ENCODE assay signal across 1 cellular context in the genomic region with DNA sequence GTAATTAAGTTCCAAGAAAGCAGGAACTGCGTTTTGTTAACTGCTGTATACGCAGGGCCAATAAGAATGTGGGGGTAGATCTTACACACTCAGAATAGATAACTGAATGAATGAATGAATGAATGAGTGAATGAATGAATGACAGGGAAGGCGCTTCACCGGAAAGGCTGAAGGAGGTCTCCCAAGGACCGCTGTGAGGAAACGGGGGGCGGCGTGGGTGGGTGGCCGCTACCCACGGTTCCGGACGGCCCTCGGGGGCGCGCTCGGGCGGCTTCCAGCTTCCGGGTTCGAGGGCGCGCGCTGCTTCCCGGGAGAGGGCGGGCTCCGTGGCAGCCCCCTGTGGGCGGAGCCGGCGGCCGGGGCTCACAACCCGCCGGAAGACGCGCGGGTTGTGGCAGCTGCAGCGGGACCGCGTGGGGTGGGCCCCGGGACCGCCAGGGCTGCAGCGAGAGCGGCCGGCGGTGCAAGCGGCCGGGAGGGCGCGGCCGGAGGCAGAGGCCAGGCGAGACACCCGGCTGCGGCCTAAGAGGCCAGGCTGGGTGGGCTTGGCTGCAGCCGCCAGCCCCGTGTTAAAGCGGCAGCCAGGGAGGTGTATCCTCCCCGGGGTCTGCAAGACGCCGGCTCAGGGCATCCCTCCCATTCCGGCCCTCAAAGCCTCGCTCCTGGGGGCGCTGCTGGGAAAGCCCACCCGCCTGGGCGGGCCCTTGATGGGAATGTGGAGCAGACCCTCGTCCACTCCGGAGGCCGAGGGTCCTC.
TF ChIP-seq lines count a peak whose summit lies in the region.

A gene (plus strand): TSS at position 367 of the 756 bp plus-strand sequence. CDS start 2,072 bp downstream, outside the sequence.

TF ChIP-seq in K562, 482 proteins besides CTCF, POLR2A, EP300 and RAD21 (continued from another document):
- TF ChIP-seq, protein P1, sequence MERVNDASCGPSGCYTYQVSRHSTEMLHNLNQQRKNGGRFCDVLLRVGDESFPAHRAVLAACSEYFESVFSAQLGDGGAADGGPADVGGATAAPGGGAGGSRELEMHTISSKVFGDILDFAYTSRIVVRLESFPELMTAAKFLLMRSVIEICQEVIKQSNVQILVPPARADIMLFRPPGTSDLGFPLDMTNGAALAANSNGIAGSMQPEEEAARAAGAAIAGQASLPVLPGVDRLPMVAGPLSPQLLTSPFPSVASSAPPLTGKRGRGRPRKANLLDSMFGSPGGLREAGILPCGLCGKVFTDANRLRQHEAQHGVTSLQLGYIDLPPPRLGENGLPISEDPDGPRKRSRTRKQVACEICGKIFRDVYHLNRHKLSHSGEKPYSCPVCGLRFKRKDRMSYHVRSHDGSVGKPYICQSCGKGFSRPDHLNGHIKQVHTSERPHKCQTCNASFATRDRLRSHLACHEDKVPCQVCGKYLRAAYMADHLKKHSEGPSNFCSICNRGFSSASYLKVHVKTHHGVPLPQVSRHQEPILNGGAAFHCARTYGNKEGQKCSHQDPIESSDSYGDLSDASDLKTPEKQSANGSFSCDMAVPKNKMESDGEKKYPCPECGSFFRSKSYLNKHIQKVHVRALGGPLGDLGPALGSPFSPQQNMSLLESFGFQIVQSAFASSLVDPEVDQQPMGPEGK (CRISPR knock-in tag; IDR thresholded peaks at IDR 0.05; ENCODE audit: borderline replicate concordance): no peak
- TF ChIP-seq, protein P2, sequence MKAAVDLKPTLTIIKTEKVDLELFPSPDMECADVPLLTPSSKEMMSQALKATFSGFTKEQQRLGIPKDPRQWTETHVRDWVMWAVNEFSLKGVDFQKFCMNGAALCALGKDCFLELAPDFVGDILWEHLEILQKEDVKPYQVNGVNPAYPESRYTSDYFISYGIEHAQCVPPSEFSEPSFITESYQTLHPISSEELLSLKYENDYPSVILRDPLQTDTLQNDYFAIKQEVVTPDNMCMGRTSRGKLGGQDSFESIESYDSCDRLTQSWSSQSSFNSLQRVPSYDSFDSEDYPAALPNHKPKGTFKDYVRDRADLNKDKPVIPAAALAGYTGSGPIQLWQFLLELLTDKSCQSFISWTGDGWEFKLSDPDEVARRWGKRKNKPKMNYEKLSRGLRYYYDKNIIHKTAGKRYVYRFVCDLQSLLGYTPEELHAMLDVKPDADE (conservative IDR thresholded peaks at IDR 0.05; ENCODE audit: control insufficient read depth, low read depth, low read length): peak; percentile 67; the same call in 1 of the 2 replicates
- TF ChIP-seq ASH1L (IDR thresholded peaks at IDR 0.05; ENCODE audit: borderline replicate concordance, low read depth, partially characterized antibody): peak; percentile 39
- TF ChIP-seq RBM25 (IDR thresholded peaks at IDR 0.05; ENCODE audit: low read depth, low read length, severe bottlenecking): peak; percentile 60
- peak; percentile 81 for TF ChIP-seq ZFX (CRISPR knock-in tag; IDR thresholded peaks at IDR 0.05)
- TF ChIP-seq CBX8 (IDR thresholded peaks at IDR 0.05; ENCODE audit: borderline replicate concordance, extremely low read depth, low read depth, low read length, poor library complexity, severe bottlenecking): no peak
- TF ChIP-seq, protein P3, sequence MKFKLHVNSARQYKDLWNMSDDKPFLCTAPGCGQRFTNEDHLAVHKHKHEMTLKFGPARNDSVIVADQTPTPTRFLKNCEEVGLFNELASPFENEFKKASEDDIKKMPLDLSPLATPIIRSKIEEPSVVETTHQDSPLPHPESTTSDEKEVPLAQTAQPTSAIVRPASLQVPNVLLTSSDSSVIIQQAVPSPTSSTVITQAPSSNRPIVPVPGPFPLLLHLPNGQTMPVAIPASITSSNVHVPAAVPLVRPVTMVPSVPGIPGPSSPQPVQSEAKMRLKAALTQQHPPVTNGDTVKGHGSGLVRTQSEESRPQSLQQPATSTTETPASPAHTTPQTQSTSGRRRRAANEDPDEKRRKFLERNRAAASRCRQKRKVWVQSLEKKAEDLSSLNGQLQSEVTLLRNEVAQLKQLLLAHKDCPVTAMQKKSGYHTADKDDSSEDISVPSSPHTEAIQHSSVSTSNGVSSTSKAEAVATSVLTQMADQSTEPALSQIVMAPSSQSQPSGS (CRISPR knock-in tag; IDR thresholded peaks at IDR 0.05): 0 out of 2 replicates have a peak, but pooled peaks have one; percentile 53
- no peak for TF ChIP-seq ZNF23 (CRISPR knock-in tag; IDR thresholded peaks at IDR 0.05)
- TF ChIP-seq, protein P4, sequence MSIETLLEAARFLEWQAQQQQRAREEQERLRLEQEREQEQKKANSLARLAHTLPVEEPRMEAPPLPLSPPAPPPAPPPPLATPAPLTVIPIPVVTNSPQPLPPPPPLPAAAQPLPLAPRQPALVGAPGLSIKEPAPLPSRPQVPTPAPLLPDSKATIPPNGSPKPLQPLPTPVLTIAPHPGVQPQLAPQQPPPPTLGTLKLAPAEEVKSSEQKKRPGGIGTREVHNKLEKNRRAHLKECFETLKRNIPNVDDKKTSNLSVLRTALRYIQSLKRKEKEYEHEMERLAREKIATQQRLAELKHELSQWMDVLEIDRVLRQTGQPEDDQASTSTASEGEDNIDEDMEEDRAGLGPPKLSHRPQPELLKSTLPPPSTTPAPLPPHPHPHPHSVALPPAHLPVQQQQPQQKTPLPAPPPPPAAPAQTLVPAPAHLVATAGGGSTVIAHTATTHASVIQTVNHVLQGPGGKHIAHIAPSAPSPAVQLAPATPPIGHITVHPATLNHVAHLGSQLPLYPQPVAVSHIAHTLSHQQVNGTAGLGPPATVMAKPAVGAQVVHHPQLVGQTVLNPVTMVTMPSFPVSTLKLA (conservative IDR thresholded peaks at IDR 0.05): peak; percentile 32 to 53; a peak in 3 of 4 replicates
- TF ChIP-seq EP400 (IDR thresholded peaks at IDR 0.05): peak; percentile 59
- no peak for TF ChIP-seq CAMTA2 (CRISPR knock-in tag; conservative IDR thresholded peaks at IDR 0.05)
- TF ChIP-seq NR3C1 (CRISPR knock-in tag; IDR thresholded peaks at IDR 0.05): peak; percentile 93
- TF ChIP-seq HDAC2 (IDR thresholded peaks at IDR 0.05): 0 out of 2 replicates have a peak, but pooled peaks have one; percentile 45
- no peak for TF ChIP-seq PHTF2 (CRISPR knock-in tag; IDR thresholded peaks at IDR 0.05)
- peak; percentile 90; the same call in 1 of the 2 replicates for TF ChIP-seq ZNF282 (CRISPR knock-in tag; IDR thresholded peaks at IDR 0.05)
- 0 out of 2 replicates have a peak, but pooled peaks have one; percentile 27 for TF ChIP-seq HCFC1 (IDR thresholded peaks at IDR 0.05; ENCODE audit: low read depth, low read length)
- TF ChIP-seq SREBF2 (CRISPR knock-in tag; IDR thresholded peaks at IDR 0.05): no peak
- TF ChIP-seq WHSC1 (IDR thresholded peaks at IDR 0.05; ENCODE audit: low read length): no peak
- peak; percentile 94; the same call in 1 of the 2 replicates for TF ChIP-seq PHF8 (IDR thresholded peaks at IDR 0.05; ENCODE audit: borderline replicate concordance, low read length)
- TF ChIP-seq GABPA (tag; conservative IDR thresholded peaks at IDR 0.05; ENCODE audit: low read depth): peak; percentile 75
- 0 out of 2 replicates have a peak, but pooled peaks have one; percentile 46 for TF ChIP-seq GABPB1 (CRISPR knock-in tag; IDR thresholded peaks at IDR 0.05)
- no peak for TF ChIP-seq ETS2 (tag; IDR thresholded peaks at IDR 0.05; ENCODE audit: borderline replicate concordance, poor library complexity, severe bottlenecking)
- TF ChIP-seq, protein P5, sequence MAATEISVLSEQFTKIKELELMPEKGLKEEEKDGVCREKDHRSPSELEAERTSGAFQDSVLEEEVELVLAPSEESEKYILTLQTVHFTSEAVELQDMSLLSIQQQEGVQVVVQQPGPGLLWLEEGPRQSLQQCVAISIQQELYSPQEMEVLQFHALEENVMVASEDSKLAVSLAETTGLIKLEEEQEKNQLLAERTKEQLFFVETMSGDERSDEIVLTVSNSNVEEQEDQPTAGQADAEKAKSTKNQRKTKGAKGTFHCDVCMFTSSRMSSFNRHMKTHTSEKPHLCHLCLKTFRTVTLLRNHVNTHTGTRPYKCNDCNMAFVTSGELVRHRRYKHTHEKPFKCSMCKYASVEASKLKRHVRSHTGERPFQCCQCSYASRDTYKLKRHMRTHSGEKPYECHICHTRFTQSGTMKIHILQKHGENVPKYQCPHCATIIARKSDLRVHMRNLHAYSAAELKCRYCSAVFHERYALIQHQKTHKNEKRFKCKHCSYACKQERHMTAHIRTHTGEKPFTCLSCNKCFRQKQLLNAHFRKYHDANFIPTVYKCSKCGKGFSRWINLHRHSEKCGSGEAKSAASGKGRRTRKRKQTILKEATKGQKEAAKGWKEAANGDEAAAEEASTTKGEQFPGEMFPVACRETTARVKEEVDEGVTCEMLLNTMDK (IDR thresholded peaks at IDR 0.05; ENCODE audit: borderline replicate concordance, insufficient read depth, low read depth, low read length, poor library complexity, severe bottlenecking): no peak
- TF ChIP-seq TEAD1 (CRISPR knock-in tag; IDR thresholded peaks at IDR 0.05): peak in 1 of 2 experiments; percentile 76; a peak in 1 of 4 replicates
- TF ChIP-seq, protein P6, sequence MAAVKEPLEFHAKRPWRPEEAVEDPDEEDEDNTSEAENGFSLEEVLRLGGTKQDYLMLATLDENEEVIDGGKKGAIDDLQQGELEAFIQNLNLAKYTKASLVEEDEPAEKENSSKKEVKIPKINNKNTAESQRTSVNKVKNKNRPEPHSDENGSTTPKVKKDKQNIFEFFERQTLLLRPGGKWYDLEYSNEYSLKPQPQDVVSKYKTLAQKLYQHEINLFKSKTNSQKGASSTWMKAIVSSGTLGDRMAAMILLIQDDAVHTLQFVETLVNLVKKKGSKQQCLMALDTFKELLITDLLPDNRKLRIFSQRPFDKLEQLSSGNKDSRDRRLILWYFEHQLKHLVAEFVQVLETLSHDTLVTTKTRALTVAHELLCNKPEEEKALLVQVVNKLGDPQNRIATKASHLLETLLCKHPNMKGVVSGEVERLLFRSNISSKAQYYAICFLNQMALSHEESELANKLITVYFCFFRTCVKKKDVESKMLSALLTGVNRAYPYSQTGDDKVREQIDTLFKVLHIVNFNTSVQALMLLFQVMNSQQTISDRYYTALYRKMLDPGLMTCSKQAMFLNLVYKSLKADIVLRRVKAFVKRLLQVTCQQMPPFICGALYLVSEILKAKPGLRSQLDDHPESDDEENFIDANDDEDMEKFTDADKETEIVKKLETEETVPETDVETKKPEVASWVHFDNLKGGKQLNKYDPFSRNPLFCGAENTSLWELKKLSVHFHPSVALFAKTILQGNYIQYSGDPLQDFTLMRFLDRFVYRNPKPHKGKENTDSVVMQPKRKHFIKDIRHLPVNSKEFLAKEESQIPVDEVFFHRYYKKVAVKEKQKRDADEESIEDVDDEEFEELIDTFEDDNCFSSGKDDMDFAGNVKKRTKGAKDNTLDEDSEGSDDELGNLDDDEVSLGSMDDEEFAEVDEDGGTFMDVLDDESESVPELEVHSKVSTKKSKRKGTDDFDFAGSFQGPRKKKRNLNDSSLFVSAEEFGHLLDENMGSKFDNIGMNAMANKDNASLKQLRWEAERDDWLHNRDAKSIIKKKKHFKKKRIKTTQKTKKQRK (IDR thresholded peaks at IDR 0.05; ENCODE audit: borderline replicate concordance, low read depth, low read length): no peak
- TF ChIP-seq, protein P7, sequence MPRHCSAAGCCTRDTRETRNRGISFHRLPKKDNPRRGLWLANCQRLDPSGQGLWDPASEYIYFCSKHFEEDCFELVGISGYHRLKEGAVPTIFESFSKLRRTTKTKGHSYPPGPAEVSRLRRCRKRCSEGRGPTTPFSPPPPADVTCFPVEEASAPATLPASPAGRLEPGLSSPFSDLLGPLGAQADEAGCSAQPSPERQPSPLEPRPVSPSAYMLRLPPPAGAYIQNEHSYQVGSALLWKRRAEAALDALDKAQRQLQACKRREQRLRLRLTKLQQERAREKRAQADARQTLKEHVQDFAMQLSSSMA (CRISPR knock-in tag; IDR thresholded peaks at IDR 0.05): 0 out of 2 replicates have a peak, but pooled peaks have one; percentile 47
- peak; percentile 97 for TF ChIP-seq FOXP1 (CRISPR knock-in tag; IDR thresholded peaks at IDR 0.05)
- no peak for TF ChIP-seq TEAD2 (tag; IDR thresholded peaks at IDR 0.05)
- no peak for TF ChIP-seq PRPF4 (IDR thresholded peaks at IDR 0.05; ENCODE audit: insufficient read depth, low read depth, low read length, poor library complexity, severe bottlenecking)
- peak; percentile 89 for TF ChIP-seq RB1 (IDR thresholded peaks at IDR 0.05; ENCODE audit: low read depth)
- no peak for TF ChIP-seq CHD1 (IDR thresholded peaks at IDR 0.05; ENCODE audit: low read length)
- TF ChIP-seq IRF2 (CRISPR knock-in tag; IDR thresholded peaks at IDR 0.05): peak; percentile 61; the same call in 1 of the 2 replicates
- 0 out of 2 replicates have a peak, but pooled peaks have one; percentile 29 for TF ChIP-seq ETV1 (tag; conservative IDR thresholded peaks at IDR 0.05; ENCODE audit: low read depth)
- TF ChIP-seq CCNT2 (IDR thresholded peaks at IDR 0.05; ENCODE audit: borderline replicate concordance, extremely low read depth, insufficient read length, low read depth, low read length): peak; percentile 59
- peak in 2 of 3 experiments; percentile 26 to 47 for TF ChIP-seq YY1 (IDR thresholded peaks at IDR 0.05; ENCODE audit: borderline replicate concordance in 1 of 3, control insufficient read depth in 1 of 3, extremely low read depth in 1 of 3, insufficient read depth in 3 of 3, insufficient read length in 1 of 3, insufficient replicate concordance in 2 of 3, low read depth in 1 of 3, low read length in 2 of 3)
- 0 out of 4 replicates have a peak, but pooled peaks of 1 of the 2 experiments have one; percentile 19 for TF ChIP-seq FOXK2 (conservative IDR thresholded peaks at IDR 0.05 in 1 of 2, IDR thresholded peaks at IDR 0.05 in 1 of 2; ENCODE audit: low read depth in 2 of 2)
- TF ChIP-seq NFRKB (IDR thresholded peaks at IDR 0.05; ENCODE audit: low read depth): peak; percentile 72
- peak; percentile 58; the same call in 1 of the 2 replicates for TF ChIP-seq NBN (IDR thresholded peaks at IDR 0.05; ENCODE audit: low read depth)
TF ChIP-seq in K562: peak in this region for 108.
